16 cellular contexts compared by ENCODE assay signal in the genomic region with DNA sequence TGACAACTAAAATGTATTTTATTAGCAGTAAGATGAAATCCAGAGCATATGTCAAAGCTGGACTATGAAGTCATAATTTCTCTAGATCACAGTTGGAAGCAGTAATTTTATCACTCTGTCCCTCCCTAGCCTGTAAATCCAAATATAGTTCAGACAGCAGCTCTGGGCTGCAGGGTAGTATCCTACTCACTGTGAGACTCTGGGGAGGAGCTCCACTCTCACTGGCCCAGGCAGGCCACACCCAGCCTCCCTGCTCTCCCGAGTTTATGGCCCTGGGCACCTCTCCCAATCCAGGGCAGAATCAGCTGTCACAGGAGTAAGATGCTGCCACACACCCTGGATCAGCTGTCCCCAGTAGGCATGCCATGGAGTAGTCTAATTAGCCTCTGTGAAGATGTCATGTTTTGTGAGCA.
DNase-seq lines count a peak whose midpoint lies in the region; ATAC-seq, FAIRE-seq and TF ChIP-seq lines count a peak whose summit lies in the region.
"Had no signal": no experiment of that assay in that cellular context is flagged by ENCODE, and none has a peak within 500 bp of the region (broad histone marks: within the 10 kb centered on the region; RNA-seq: fewer than 3 reads in every experiment).

No MANE protein-coding gene starts in this region.

- H2BK120ac ChIP-seq in mesenchymal stem cell (ENCODE audit: low read depth, low read length), result no peak overlapping the region

- peak overlapping the region in 1 of 2 experiments; percentile 64 for H3K4ac ChIP-seq in mesenchymal stem cell (ENCODE audit: low read depth in 1 of 2, low read length in 2 of 2)

- no peak overlapping the region for H2BK15ac ChIP-seq in mesenchymal stem cell (ENCODE audit: low read depth, poor library complexity, severe bottlenecking)

- H3K9me3 Mint-ChIP-seq in Calu3 (ENCODE audit: low read depth, unreplicated experiment), result no peaks in the 10 kb centered on the region
- H3K9me3 Mint-ChIP-seq: activated T-helper 2 cell treated with anti-CD3 and anti-CD28 coated beads, Interferon-gamma antibody, Interleukin-2, Interleukin-4, amounts not matched to agents 10 μg/mL and 5 μg/mL and 100 μg/mL, durations not matched to agents 14 hours and 24 hours and 36 hours; naive thymus-derived CD4-positive, alpha-beta T cell had no signal

- H3K36me3 ChIP-seq in mesenchymal stem cell (ENCODE audit: control insufficient read depth in 1 of 2, insufficient read depth in 2 of 2, low read depth in 1 of 2, low read length in 2 of 2), result no peaks in the 10 kb centered on the region
- H3K36me3 ChIP-seq: gastroesophageal sphincter had no signal

- H4K8ac ChIP-seq in mesenchymal stem cell (ENCODE audit: low read length), result no peak overlapping the region

- no peak overlapping the region for H3K27ac Mint-ChIP-seq in Calu3 (ENCODE audit: unreplicated experiment)
- H3K27ac Mint-ChIP-seq: activated T-helper 2 cell treated with anti-CD3 and anti-CD28 coated beads, Interferon-gamma antibody, Interleukin-2, Interleukin-4, amounts not matched to agents 10 μg/mL and 5 μg/mL and 100 μg/mL, durations not matched to agents 14 hours and 24 hours and 36 hours; naive thymus-derived CD4-positive, alpha-beta T cell had no signal

- DNase-seq in AG10803 (ENCODE audit: low read depth), result peak; percentile 20
- DNase-seq in HTR-8/SVneo (ENCODE audit: insufficient read length, low spot score), result peak; percentile 26
- peak; percentile 14 for DNase-seq in T1000 (lab: John Stamatoyannopoulos, UW)
- DNase-seq in left colon, result peak; percentile 84
- no peak for DNase-seq in activated T-cell treated with anti-CD3 and anti-CD28 coated beads, Interleukin-2, amount 50 U/mL, for 1 hour
- no peak for DNase-seq in Calu3
- no peak for DNase-seq in 8988T
- DNase-seq in mesenchymal stem cell, result no peak
- DNase-seq: activated CD4-positive, alpha-beta T cell treated with anti-CD3 and anti-CD28 coated beads, Interleukin-2, amount 50 U/mL, for 4 hours; aorta; naive thymus-derived CD4-positive, alpha-beta T cell; stimulated activated CD4-positive, alpha-beta T cell treated with anti-CD3 and anti-CD28 coated beads, Interleukin-4, amount 100 ng/mL, for 1 hour had no signal

- no peak for FAIRE-seq in HTR-8/SVneo (lab: Jason Lieb, UNC)

- H3K23ac ChIP-seq in mesenchymal stem cell (ENCODE audit: low read length in 2 of 2), result no peak overlapping the region

- WGBS in mesenchymal stem cell, result 11% methylated on average over 1 of the region's 1 CpG

- CTCF ChIA-PET in Calu3 (lab: Charles Lee), result interaction anchor here (0.5 kb wide), 1 partner anchor 1472 kb away, joined by 3 read pairs; no protein-coding TSS in a partner anchor

- no peak overlapping the region for H3K14ac ChIP-seq in mesenchymal stem cell (ENCODE audit: low read length in 2 of 2)

- no peak overlapping the region for H2BK5ac ChIP-seq in mesenchymal stem cell (ENCODE audit: low read depth, low read length, poor library complexity, severe bottlenecking)

- H3K27me3 ChIP-seq in mesenchymal stem cell (ENCODE audit: control insufficient read depth in 1 of 2, insufficient read depth in 1 of 2, low read length in 2 of 2), result no peaks in the 10 kb centered on the region
- H3K27me3 ChIP-seq: BLaER1 treated with 17β-estradiol and CSF1 and Interleukin-3, amounts not matched to agents 10 nM and 100 nM; dorsolateral prefrontal cortex; gastroesophageal sphincter had no signal

- H2BK12ac ChIP-seq in mesenchymal stem cell (ENCODE audit: low read length in 2 of 2), result no peak overlapping the region

- no TSS peak for BruUV-seq in Calu3 (replicated peaks; lab: Mats Ljungman, UMichigan)

- no peak overlapping the region for H4K91ac ChIP-seq in mesenchymal stem cell (ENCODE audit: low read length)

- H3K36me3 Mint-ChIP-seq in Calu3 (ENCODE audit: insufficient read depth, unreplicated experiment), result no peaks in the 10 kb centered on the region

- H3K9me3 ChIP-seq in mesenchymal stem cell (ENCODE audit: control insufficient read depth, low read length), result no peaks in the 10 kb centered on the region
- H3K9me3 ChIP-seq: BLaER1 treated with 17β-estradiol and CSF1 and Interleukin-3, amounts not matched to agents 10 nM and 100 nM; gastroesophageal sphincter had no signal

- H3K4me3 ChIP-seq in AG10803 (ENCODE audit: low read length), result no peak overlapping the region
- H3K4me3 ChIP-seq in mesenchymal stem cell (ENCODE audit: insufficient read depth in 1 of 2, low read depth in 1 of 2, low read length in 2 of 2), result no peak overlapping the region
- H3K4me3 ChIP-seq: BLaER1 treated with 17β-estradiol and CSF1 and Interleukin-3, amounts not matched to agents 10 nM and 100 nM; dorsolateral prefrontal cortex; gastroesophageal sphincter had no signal

- H3K79me1 ChIP-seq in mesenchymal stem cell (replicated peaks; ENCODE audit: low read length, poor library complexity, severe bottlenecking), result peaks cover 17% of the 10 kb centered on the region

- no peaks in the 10 kb centered on the region for H3K27me3 Mint-ChIP-seq in Calu3 (ENCODE audit: unreplicated experiment)
- H3K27me3 Mint-ChIP-seq: naive thymus-derived CD4-positive, alpha-beta T cell had no signal

- no peak overlapping the region for H3K18ac ChIP-seq in mesenchymal stem cell (ENCODE audit: low read depth in 1 of 2, low read length in 2 of 2)

- no peak overlapping the region for H3K4me2 ChIP-seq in mesenchymal stem cell (ENCODE audit: low read length, poor library complexity, severe bottlenecking)
- H3K4me2 ChIP-seq: BLaER1 treated with 17β-estradiol and CSF1 and Interleukin-3, amounts not matched to agents 10 nM and 100 nM had no signal

- intact Hi-C loops in left colon (cut with DNase I, micrococcal nuclease), result no loop called here
- intact Hi-C loops in Calu3 (cut with micrococcal nuclease; ENCODE audit: unreplicated experiment), result no loop called here

- H3K4me1 Mint-ChIP-seq in Calu3 (ENCODE audit: low read depth, unreplicated experiment), result peaks cover 8% of the 10 kb centered on the region

- no peak overlapping the region for H2AK5ac ChIP-seq in mesenchymal stem cell (ENCODE audit: low read length, severe bottlenecking)

- TF ChIP-seq CTCF in AG10803 (conservative IDR thresholded peaks at IDR 0.05; ENCODE audit: low read length) (no peak), Calu3 (IDR thresholded peaks at IDR 0.05; ENCODE audit: unreplicated experiment) (no peak)

- H3K9ac ChIP-seq in mesenchymal stem cell (ENCODE audit: low read length), result no peak overlapping the region
- H3K9ac ChIP-seq: BLaER1 treated with 17β-estradiol and CSF1 and Interleukin-3, amounts not matched to agents 10 nM and 100 nM had no signal

- H3K4me1 ChIP-seq in mesenchymal stem cell (ENCODE audit: control insufficient read depth, insufficient read depth, low read depth, low read length), result peaks cover 4% of the 10 kb centered on the region
- H3K4me1 ChIP-seq: gastroesophageal sphincter had no signal

- no peak overlapping the region for H3K4me3 Mint-ChIP-seq in Calu3 (ENCODE audit: low read depth, unreplicated experiment)
- H3K4me3 Mint-ChIP-seq: naive thymus-derived CD4-positive, alpha-beta T cell had no signal

- H3K27ac ChIP-seq in mesenchymal stem cell (ENCODE audit: low read length, poor library complexity, severe bottlenecking), result no peak overlapping the region
- H3K27ac ChIP-seq: BLaER1 treated with 17β-estradiol and CSF1 and Interleukin-3, amounts not matched to agents 10 nM and 100 nM; dorsolateral prefrontal cortex; gastroesophageal sphincter had no signal

- H2AFZ ChIP-seq in mesenchymal stem cell (ENCODE audit: low read depth, low read length), result no peak overlapping the region

- peak; percentile 99 for ATAC-seq in left colon
- ATAC-seq: gastroesophageal sphincter; naive thymus-derived CD4-positive, alpha-beta T cell had no signal

Comparison
In these comparisons a context has a peak if more than half of its experiments do, and no peak if none do; other contexts are left out.
1. DNase-seq: peak in AG10803 (single experiment), HTR-8/SVneo (single experiment), T1000 (single experiment) and left colon (2 of 2); none in activated T-cell treated with anti-CD3 and anti-CD28 coated beads, Interleukin-2, amount 50 U/mL, for 1 hour (single experiment), Calu3 (single experiment), 8988T (single experiment) and mesenchymal stem cell (single experiment).